8 cellular contexts compared by ENCODE assay signal in genomic region chr14:103078420-103078749, GRCh38. TPM values are rescaled to one million over a fixed set of nuclear protein-coding genes. Genes with fewer than 3 reads are reported as not detected.
DNase-seq lines count a peak whose midpoint lies in the region; TF ChIP-seq lines count a peak whose summit lies in the region.

No MANE protein-coding gene starts in this region.

- in situ Hi-C loops in HAP-1 (cut with MboI; ENCODE audit: low sequenced_read_pairs), result no loop called here

- H3K4me2 ChIP-seq in hepatocyte, result no peak overlapping the region

- no peaks in the 10 kb centered on the region for H3K9me3 ChIP-seq in HAP-1
- H3K9me3 ChIP-seq in hepatocyte (ENCODE audit: low read depth), result no peaks in the 10 kb centered on the region

- no peaks in the 10 kb centered on the region for H3K36me3 ChIP-seq in HAP-1 (replicated peaks)
- H3K36me3 ChIP-seq in hepatocyte (replicated peaks; ENCODE audit: insufficient read depth, low read depth), result no peaks in the 10 kb centered on the region

- 11% methylated on average over 9 of the region's 9 CpGs for WGBS in hepatocyte (ENCODE audit: low lambda C conversion rate, missing lambda C conversion rate)

- TF ChIP-seq CTCF in hepatocyte (IDR thresholded peaks at IDR 0.05; ENCODE audit: poor library complexity), result peak; percentile 73

- no peaks in the 10 kb centered on the region for H4K20me1 ChIP-seq in hepatocyte (ENCODE audit: insufficient read depth, poor library complexity, severe bottlenecking)

- no peak overlapping the region for H2AFZ ChIP-seq in hepatocyte

- peaks cover 5% of the 10 kb centered on the region for H3K4me1 ChIP-seq in HAP-1
- H3K4me1 ChIP-seq in hepatocyte (ENCODE audit: insufficient read depth), result peaks cover 14% of the 10 kb centered on the region

- no peaks in the 10 kb centered on the region for H3K9me2 ChIP-seq in hepatocyte (replicated peaks; ENCODE audit: insufficient read depth)

- H3K79me2 ChIP-seq in hepatocyte, result no peaks in the 10 kb centered on the region

- DNase-seq in COLO829 (ENCODE audit: low spot score) (peak; percentile 76), HAP-1 (ENCODE audit: low spot score in 2 of 2) (peak; percentile 80 to 87), NCI-H1694 treated with DMSO at 0.1 percent for 48 hours (lab: John Stamatoyannopoulos, UW) (peak; percentile 89), T-helper 2 cell (peak; percentile 51 to 83 (median 61)), anterior cingulate cortex (lab: John Stamatoyannopoulos, UW) (peak in 50 of 58 donors; percentile 6 to 84 (median 38)), hepatocyte (ENCODE audit: low spot score) (peak; percentile 95), skeletal muscle cell (ENCODE audit: low read depth) (peak; percentile 27), cortex of kidney (lab: John Stamatoyannopoulos, UW) (no peak)

- H3K4me3 ChIP-seq in HAP-1, result no peak overlapping the region
- no peak overlapping the region for H3K4me3 ChIP-seq in hepatocyte
- no peak overlapping the region for H3K4me3 ChIP-seq in skeletal muscle cell (ENCODE audit: low read depth, low read length)

- no peak overlapping the region for H3K27ac ChIP-seq in hepatocyte

- no peaks in the 10 kb centered on the region for H3K27me3 ChIP-seq in HAP-1 (ENCODE audit: low read depth)
- no peaks in the 10 kb centered on the region for H3K27me3 ChIP-seq in hepatocyte

RNA-seq across cellular contexts. Expression of gene LBHD2, which starts 5.6 kb away (rescaled TPM):
- total RNA-seq in hepatocyte, result not detected in 2 replicates
- polyA plus RNA-seq in hepatocyte, result 0.21 TPM in 1 of 2 replicates, not detected in the other

RNA-seq across cellular contexts. Expression of gene EXOC3L4, which starts 16.1 kb away (rescaled TPM):
- 12.4 and 35.3 TPM in 2 replicates for total RNA-seq in hepatocyte
- polyA plus RNA-seq in hepatocyte, result 31.0 and 40.3 TPM in 2 replicates

RNA-seq across cellular contexts. Expression of gene CDC42BPB, which starts 21.0 kb away (rescaled TPM):
- total RNA-seq in hepatocyte, result 41.7 and 60.6 TPM in 2 replicates
- polyA plus RNA-seq in hepatocyte, result 9.4 and 10.2 TPM in 2 replicates

RNA-seq across cellular contexts. Expression of gene TNFAIP2, which starts 44.9 kb away (rescaled TPM):
- total RNA-seq in hepatocyte, result 14.0 and 16.0 TPM in 2 replicates
- polyA plus RNA-seq in hepatocyte, result 14.2 and 28.2 TPM in 2 replicates
